27 cellular contexts compared by ENCODE assay signal in the genomic region with DNA sequence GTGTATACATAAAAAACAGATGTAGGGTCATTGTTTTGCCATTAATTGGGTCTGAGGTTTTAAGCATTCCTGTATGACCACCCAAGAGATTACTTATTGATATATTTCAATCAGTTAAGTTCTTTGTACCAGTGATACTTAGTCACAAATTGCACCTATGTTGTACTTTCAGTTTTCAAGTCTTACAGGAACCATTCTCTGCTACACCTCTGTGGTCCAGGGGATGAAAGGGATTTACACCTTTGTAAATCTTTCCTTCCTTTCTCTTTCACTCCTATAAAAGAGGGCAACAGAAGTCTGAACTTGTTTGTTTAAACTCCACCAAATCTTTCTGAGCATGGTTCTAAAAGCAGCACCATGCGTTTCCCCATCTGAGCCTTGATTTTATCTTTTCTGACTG.
DNase-seq lines count a peak whose midpoint lies in the region; ATAC-seq and TF ChIP-seq lines count a peak whose summit lies in the region.
"Had no signal": no experiment of that assay in that cellular context is flagged by ENCODE, and none has a peak within 500 bp of the region (broad histone marks: within the 10 kb centered on the region; RNA-seq: fewer than 3 reads in every experiment).

No MANE protein-coding gene starts in this region.

- intact Hi-C loops in colonic mucosa (cut with DNase I) (no loop called here), dorsolateral prefrontal cortex (cut with DNase I) (no loop called here)

- no peak overlapping the region for H3K4me2 ChIP-seq in fibroblast of lung (ENCODE audit: extremely low read depth, insufficient read depth, low read length)

- H3K27me3 Mint-ChIP-seq in T-helper 1 cell treated with Interleukin-12 subunit alpha and Interleukin-12 subunit beta and Interleukin-4 antibody, amounts not matched to agents 30 μg/mL and 1 μg/mL, for 36 hours (ENCODE audit: low read depth), result no peaks in the 10 kb centered on the region
- H3K27me3 Mint-ChIP-seq: CD4-positive, alpha-beta memory T cell; naive thymus-derived CD4-positive, alpha-beta T cell; type B pancreatic cell had no signal

- H3K27ac Mint-ChIP-seq in T-helper 1 cell treated with Interleukin-12 subunit alpha and Interleukin-12 subunit beta and Interleukin-4 antibody, amounts not matched to agents 30 μg/mL and 1 μg/mL, for 36 hours, result peak overlapping the region; percentile 16
- H3K27ac Mint-ChIP-seq: mesothelial cell of epicardium, type B pancreatic cell had no signal

- no peak overlapping the region for H3K4me3 ChIP-seq in fibroblast of lung (replicated peaks in 1 of 4; ENCODE audit: control extremely low read depth in 1 of 4, insufficient read depth in 1 of 4, low read depth in 3 of 4, low read length in 4 of 4)
- H3K4me3 ChIP-seq in colonic mucosa, result no peak overlapping the region
- H3K4me3 ChIP-seq in dorsolateral prefrontal cortex, result no peak overlapping the region
- H3K4me3 ChIP-seq: breast epithelium, MG63, Peyer's patch, SJCRH30 had no signal

- H3K4me3 Mint-ChIP-seq in T-helper 1 cell treated with Interleukin-12 subunit alpha and Interleukin-12 subunit beta and Interleukin-4 antibody, amounts not matched to agents 30 μg/mL and 1 μg/mL, for 36 hours, result no peak overlapping the region
- H3K4me3 Mint-ChIP-seq: activated T-cell treated with anti-CD3 and anti-CD28 coated beads, Interleukin-2, amount 50 U/mL, for 4 hours; mesothelial cell of epicardium; type B pancreatic cell had no signal

- H3K36me3 ChIP-seq in fibroblast of lung (ENCODE audit: control insufficient read depth, insufficient read depth, low read length) (no peaks in the 10 kb centered on the region), colonic mucosa (no peaks in the 10 kb centered on the region)
- H3K36me3 ChIP-seq: breast epithelium, MG63, Peyer's patch, SJCRH30 had no signal

- no peak overlapping the region for H3K9ac ChIP-seq in fibroblast of lung (ENCODE audit: insufficient read depth, low read length)
- no peak overlapping the region for H3K9ac ChIP-seq in colonic mucosa (ENCODE audit: low read depth in 2 of 2, low read length in 2 of 2)

- TF ChIP-seq CTCF in fibroblast of lung (conservative IDR thresholded peaks at IDR 0.05 in 1 of 2, IDR thresholded peaks at IDR 0.05 in 1 of 2; ENCODE audit: low read depth in 1 of 2, low read length in 2 of 2), result no peak
- TF ChIP-seq CTCF in colonic mucosa (IDR thresholded peaks at IDR 0.05), result no peak
- no peak for TF ChIP-seq CTCF in dorsolateral prefrontal cortex (IDR thresholded peaks at IDR 0.05 in 54 of 56, conservative IDR thresholded peaks at IDR 0.05 in 2 of 56; ENCODE audit: low read depth in 1 of 56, partially characterized antibody in 56 of 56)

- H3K4me1 ChIP-seq in fibroblast of lung (ENCODE audit: control insufficient read depth, extremely low read depth, insufficient read depth, low read length), result no peaks in the 10 kb centered on the region
- H3K4me1 ChIP-seq in colonic mucosa, result no peaks in the 10 kb centered on the region
- H3K4me1 ChIP-seq: breast epithelium, Peyer's patch had no signal

- DNase-seq in T-helper 1 cell (no peak), fibroblast of lung (ENCODE audit: low read depth in 2 of 2) (no peak), colonic mucosa (no peak), dorsolateral prefrontal cortex (no peak), Ammon's horn (ENCODE audit: low spot score) (no peak)
- DNase-seq: activated naive CD4-positive, alpha-beta T cell; activated T-cell treated with anti-CD3 and anti-CD28 coated beads, Interleukin-2, amount 50 U/mL, for 4 hours; amygdala; CD4-positive, alpha-beta memory T cell; DMS 273 treated with DMSO at 0.1 percent for 48 hours; islet precursor cell; KBM-7; MG63; naive thymus-derived CD4-positive, alpha-beta T cell; NCI-H1417 treated with DMSO at 0.1 percent for 48 hours; NCI-H446 treated with DMSO at 0.1 percent for 48 hours; nucleus accumbens; Peyer's patch; SJCRH30 had no signal

- H3K36me3 Mint-ChIP-seq in T-helper 1 cell treated with Interleukin-12 subunit alpha and Interleukin-12 subunit beta and Interleukin-4 antibody, amounts not matched to agents 30 μg/mL and 1 μg/mL, for 36 hours (ENCODE audit: low read depth), result peaks cover 27% of the 10 kb centered on the region
- H3K36me3 Mint-ChIP-seq: CD4-positive, alpha-beta memory T cell had no signal

- H2AFZ ChIP-seq in fibroblast of lung (ENCODE audit: low read length), result peak overlapping the region; percentile 9

- H4K20me1 ChIP-seq in fibroblast of lung (ENCODE audit: control insufficient read depth, extremely low read depth, insufficient read depth, low read length), result no peaks in the 10 kb centered on the region

- no peaks in the 10 kb centered on the region for H3K79me2 ChIP-seq in fibroblast of lung (ENCODE audit: control insufficient read depth, insufficient read depth, low read length)

- H3K4me1 Mint-ChIP-seq in T-helper 1 cell treated with Interleukin-12 subunit alpha and Interleukin-12 subunit beta and Interleukin-4 antibody, amounts not matched to agents 30 μg/mL and 1 μg/mL, for 36 hours (ENCODE audit: low read depth), result peaks cover 15% of the 10 kb centered on the region
- H3K4me1 Mint-ChIP-seq: mesothelial cell of epicardium had no signal

- H3K9me3 Mint-ChIP-seq in T-helper 1 cell treated with Interleukin-12 subunit alpha and Interleukin-12 subunit beta and Interleukin-4 antibody, amounts not matched to agents 30 μg/mL and 1 μg/mL, for 36 hours, result peaks cover 5% of the 10 kb centered on the region
- H3K9me3 Mint-ChIP-seq: activated T-cell treated with anti-CD3 and anti-CD28 coated beads, Interleukin-2, amount 50 U/mL, for 4 hours; type B pancreatic cell had no signal

- H3K27me3 ChIP-seq in fibroblast of lung (ENCODE audit: control insufficient read depth, insufficient read depth, low read length) (no peaks in the 10 kb centered on the region), colonic mucosa (no peaks in the 10 kb centered on the region), dorsolateral prefrontal cortex (no peaks in the 10 kb centered on the region)
- H3K27me3 ChIP-seq: breast epithelium, MG63, Peyer's patch, SJCRH30 had no signal

- H3K9me3 ChIP-seq in fibroblast of lung (ENCODE audit: control insufficient read depth, insufficient read depth, low read depth, low read length), result no peaks in the 10 kb centered on the region
- no peaks in the 10 kb centered on the region for H3K9me3 ChIP-seq in colonic mucosa
- H3K9me3 ChIP-seq: MG63, Peyer's patch had no signal

- ATAC-seq in GM19463 (IDR thresholded peaks at IDR 0.05; ENCODE audit: unreplicated experiment), result peak; percentile 62
- ATAC-seq in HG03097 (IDR thresholded peaks at IDR 0.05; ENCODE audit: low FRiP score, unreplicated experiment), result peak; percentile 87
- ATAC-seq: activated CD4-positive, CD25-positive, alpha-beta regulatory T cell treated with anti-CD3 and anti-CD28 coated beads, Interleukin-2, amount 50 U/mL, for 24 hours; activated T-cell treated with anti-CD3 and anti-CD28 coated beads, Interleukin-2, amount 50 U/mL, for 4 hours; naive thymus-derived CD4-positive, alpha-beta T cell had no signal

- H3K27ac ChIP-seq in fibroblast of lung (ENCODE audit: insufficient read depth, low read length), result no peak overlapping the region
- H3K27ac ChIP-seq in colonic mucosa, result no peak overlapping the region
- no peak overlapping the region for H3K27ac ChIP-seq in dorsolateral prefrontal cortex
- H3K27ac ChIP-seq: 22Rv1, breast epithelium, Peyer's patch, SJCRH30 had no signal
